ENCODE assay signal across 26 cellular contexts in the genomic region with DNA sequence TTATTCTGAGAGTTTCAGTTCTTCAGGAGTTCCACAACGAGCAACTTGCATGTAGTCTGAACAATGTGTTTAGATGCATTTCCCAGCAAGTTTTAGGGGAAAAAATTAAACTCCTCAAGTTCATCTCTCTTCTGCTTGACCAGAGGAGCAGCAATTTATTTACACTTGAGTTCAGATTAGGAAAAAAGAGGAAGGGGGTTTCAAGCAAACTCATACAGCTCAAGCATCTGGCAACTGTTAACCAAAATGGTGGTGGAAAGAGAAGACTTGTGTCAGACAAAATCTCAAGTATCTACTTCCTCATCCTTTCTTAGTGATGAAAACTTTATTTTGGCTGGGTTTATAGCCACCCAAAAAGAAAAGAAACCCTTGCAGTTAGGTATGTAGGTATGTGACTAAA.
"Had no signal": no experiment of that assay in that cellular context is flagged by ENCODE, and none has a peak within 500 bp of the region (broad histone marks: within the 10 kb centered on the region; RNA-seq: fewer than 3 reads in every experiment).

No MANE protein-coding gene starts in this region.

- DNase-seq: activated CD4-positive, alpha-beta T cell treated with anti-CD3 and anti-CD28 coated beads for 36 hours; activated CD4-positive, alpha-beta T cell treated with anti-CD3 and anti-CD28 coated beads, Interleukin-2, amount 50 U/mL, for 4 hours; activated CD8-positive, alpha-beta memory T cell treated with anti-CD3 and anti-CD28 coated beads, Interleukin-2, amount 50 U/mL, for 48 hours; activated naive CD4-positive, alpha-beta T cell; activated T-cell treated with anti-CD3 and anti-CD28 coated beads, Interleukin-2, amount 50 U/mL, for 4 hours; adrenal gland; brain microvascular endothelial cell; caudate nucleus; dermis blood vessel endothelial cell; effector CD8-positive, alpha-beta T cell; erythroblast; foreskin fibroblast; heart right ventricle; kidney; lower lobe of right lung; naive thymus-derived CD4-positive, alpha-beta T cell; stimulated activated CD4-positive, alpha-beta T cell treated with anti-CD3 and anti-CD28 coated beads, Interleukin-2, amount 100 ng/mL, for 48 hours; stimulated activated CD8-positive, alpha-beta memory T cell treated with anti-CD3 and anti-CD28 coated beads, Interleukin-4, amount 100 ng/mL, for 48 hours; stimulated activated naive CD4-positive, alpha-beta T cell; testis; trophoblast cell; uterus had no signal

- H3K4me3 ChIP-seq: adrenal gland, ascending aorta, heart right ventricle, lower lobe of right lung, testis, uterus had no signal

- H3K9me3 ChIP-seq: adrenal gland, ascending aorta, heart right ventricle, lower lobe of right lung, testis, uterus had no signal

- H3K27ac ChIP-seq: adrenal gland, ascending aorta, brain microvascular endothelial cell, heart right ventricle, lower lobe of right lung, testis, uterus had no signal

- H3K36me3 ChIP-seq: adrenal gland, ascending aorta, brain microvascular endothelial cell, heart right ventricle, lower lobe of right lung, uterus had no signal

- H3K4me1 ChIP-seq: adrenal gland, ascending aorta, heart right ventricle, lower lobe of right lung, testis, uterus had no signal

- FAIRE-seq: kidney, TTC549 had no signal

- ATAC-seq: activated CD4-positive, alpha-beta T cell treated with anti-CD3 and anti-CD28 coated beads for 36 hours; activated T-cell treated with anti-CD3 and anti-CD28 coated beads, Interleukin-2, amount 50 U/mL, for 4 hours; heart right ventricle; left lobe of liver; lower lobe of right lung; naive thymus-derived CD4-positive, alpha-beta T cell; WTC11 had no signal

- H3K27me3 ChIP-seq: adrenal gland, ascending aorta, brain microvascular endothelial cell, heart right ventricle, testis, uterus had no signal
